In the genomic region with DNA sequence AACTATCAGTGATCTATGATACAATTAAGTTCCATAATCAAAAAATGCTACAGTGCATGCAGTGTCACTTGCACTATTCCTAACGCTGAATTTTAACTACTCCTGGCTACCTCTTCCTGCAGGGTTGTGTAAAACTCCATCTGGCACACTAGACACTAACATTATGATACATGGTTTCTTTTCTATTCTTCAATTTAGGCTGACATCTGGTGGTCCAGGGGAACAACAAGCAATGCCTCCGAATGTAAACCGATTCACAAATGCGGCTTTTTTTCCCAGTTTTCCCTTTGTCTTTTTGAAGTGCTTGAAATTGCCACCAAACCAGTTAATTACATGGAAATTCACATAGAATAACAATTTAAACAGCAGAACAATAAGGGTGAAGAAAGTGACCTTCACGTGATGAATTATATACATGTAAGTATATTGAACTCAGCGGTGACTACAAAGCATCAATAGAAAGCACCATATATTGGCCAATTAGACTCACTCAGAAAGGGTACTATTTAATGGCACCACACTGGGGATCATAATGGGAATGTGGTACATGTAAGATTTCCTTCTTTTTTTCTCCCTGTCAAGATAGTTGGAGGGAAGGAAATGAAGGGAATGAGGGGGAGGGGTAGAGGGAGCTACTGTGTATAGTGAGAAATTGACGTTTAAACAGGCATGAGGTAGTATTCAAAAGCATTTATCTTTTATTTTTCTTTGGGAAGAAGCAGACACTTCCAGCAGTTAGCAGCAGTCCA, we compare ENCODE assay signal across 25 cellular contexts.
A peak's percentile ranks its signal among the peaks of the same experiment; 100 is the strongest.
DNase-seq lines count a peak whose midpoint lies in the region; ATAC-seq, FAIRE-seq and TF ChIP-seq lines count a peak whose summit lies in the region.
"Had no signal": no experiment of that assay in that cellular context is flagged by ENCODE, and none has a peak within 500 bp of the region (broad histone marks: within the 10 kb centered on the region; RNA-seq: fewer than 3 reads in every experiment).

No MANE protein-coding gene starts in this region.

- H3K9me3 Mint-ChIP-seq in natural killer cell = peaks cover 0 to 3% of the 10 kb centered on the region in 2 donors
- H3K9me3 Mint-ChIP-seq: nephron progenitor cell; stimulated activated naive CD8-positive, alpha-beta T cell treated with anti-CD3 and anti-CD28 coated beads, Interleukin-15, Interleukin-2, amounts not matched to agents 100 ng/mL and 50 ng/mL, for 24 hours had no signal

- no peak for TF ChIP-seq POLR2A in endothelial cell of umbilical vein (IDR thresholded peaks at IDR 0.05; ENCODE audit: low read depth, low read length)

- dilution Hi-C loops in endothelial cell of umbilical vein (cut with MboI; ENCODE audit: extremely low pct_ligation_motif_present, low sequenced_read_pairs) = no loop called here

- no TSS peak for BruUV-seq in endothelial cell of umbilical vein (replicated peaks; lab: Mats Ljungman, UMichigan)

- H3K27ac Mint-ChIP-seq in natural killer cell = no peak overlapping the region
- H3K27ac Mint-ChIP-seq: activated naive CD8-positive, alpha-beta T cell; nephron progenitor cell; stimulated activated naive CD8-positive, alpha-beta T cell treated with anti-CD3 and anti-CD28 coated beads, Interleukin-15, Interleukin-2, amounts not matched to agents 100 ng/mL and 50 ng/mL, for 24 hours had no signal

- CTCF ChIA-PET in HEK293T (lab: Yijun Ruan, JAX) = no interaction called here
- CTCF ChIA-PET in endothelial cell of umbilical vein (lab: Charles Lee) = interaction anchor here (1.0 kb wide), 2 partner anchors 18 to 559 kb away, joined by 3 to 4 read pairs; no protein-coding TSS in a partner anchor

- no peak overlapping the region for H3K9ac ChIP-seq in endothelial cell of umbilical vein (replicated peaks; ENCODE audit: extremely low read depth, insufficient read depth, low read length)

- no peaks in the 10 kb centered on the region for H3K4me1 Mint-ChIP-seq in natural killer cell

- H3K4me2 ChIP-seq in endothelial cell of umbilical vein (ENCODE audit: insufficient read depth, low read length) = no peak overlapping the region

- H3K79me2 ChIP-seq in endothelial cell of umbilical vein (ENCODE audit: control insufficient read depth, insufficient read depth, low read length) = no peaks in the 10 kb centered on the region

- H3K4me1 ChIP-seq in BE2C (0 out of 2 replicates have a peak, but pooled peaks cover 4% of the 10 kb centered on the region), endothelial cell of umbilical vein (ENCODE audit: control insufficient read depth, extremely low read depth, insufficient read depth, low read length) (no peaks in the 10 kb centered on the region)
- H3K4me1 ChIP-seq: psoas muscle, tibial artery had no signal

- H3K36me3 Mint-ChIP-seq in natural killer cell = no peaks in the 10 kb centered on the region
- H3K36me3 Mint-ChIP-seq: activated naive CD8-positive, alpha-beta T cell had no signal

- no peak overlapping the region for H3K27ac ChIP-seq in endothelial cell of umbilical vein (ENCODE audit: insufficient read depth, low read depth, low read length)
- H3K27ac ChIP-seq: left ventricle myocardium inferior, psoas muscle, skin epidermis, tibial artery had no signal

- no peak overlapping the region for H3K4me3 Mint-ChIP-seq in natural killer cell
- H3K4me3 Mint-ChIP-seq: activated naive CD8-positive, alpha-beta T cell; nephron progenitor cell; stimulated activated naive CD8-positive, alpha-beta T cell treated with anti-CD3 and anti-CD28 coated beads, Interleukin-15, Interleukin-2, amounts not matched to agents 100 ng/mL and 50 ng/mL, for 24 hours had no signal

- POLR2A ChIA-PET in HEK293T (lab: Yijun Ruan, JAX) = no interaction called here
- POLR2A ChIA-PET in endothelial cell of umbilical vein (lab: Charles Lee) = no interaction called here

- FAIRE-seq in endothelial cell of umbilical vein (lab: Jason Lieb, UNC) = no peak
- FAIRE-seq: colon, endometrium, GM12878, H54, HTR-8/SVneo had no signal

- peaks cover 13% of the 10 kb centered on the region for H3K27me3 ChIP-seq in BE2C
- peaks cover 3 to 10% of the 10 kb centered on the region in 2 experiments for H3K27me3 ChIP-seq in endothelial cell of umbilical vein (ENCODE audit: control insufficient read depth in 2 of 2, insufficient read depth in 2 of 2, low read length in 2 of 2)
- H3K27me3 ChIP-seq: tibial artery had no signal

- peaks cover 4 to 5% of the 10 kb centered on the region in 2 donors for H3K27me3 Mint-ChIP-seq in natural killer cell (ENCODE audit: low read depth in 2 of 2)

- H3K9me3 ChIP-seq in BE2C = no peaks in the 10 kb centered on the region
- H3K9me3 ChIP-seq in endothelial cell of umbilical vein (replicated peaks; ENCODE audit: control insufficient read depth, insufficient read depth, low read length) = no peaks in the 10 kb centered on the region
- H3K9me3 ChIP-seq: left ventricle myocardium inferior, psoas muscle, tibial artery had no signal

- H2AFZ ChIP-seq in endothelial cell of umbilical vein (ENCODE audit: low read depth, low read length) = no peak overlapping the region

- intact Hi-C loops in endothelial cell of umbilical vein (cut with micrococcal nuclease) = no loop called here
- intact Hi-C loops in natural killer cell (cut with micrococcal nuclease) = no loop called here

- DNase-seq in BE2C = no peak
- DNase-seq in HEK293T (ENCODE audit: extremely low spot score) = peak; percentile 18
- peak; percentile 51 for DNase-seq in NCI-H446 treated with DMSO at 0.1 percent for 48 hours (lab: John Stamatoyannopoulos, UW)
- peak; percentile 5 for DNase-seq in endothelial cell of umbilical vein (ENCODE audit: low read depth, low spot score)
- no peak for DNase-seq in natural killer cell
- DNase-seq in GM19240 (ENCODE audit: insufficient read length, low spot score) = no peak
- DNase-seq: activated CD4-positive, alpha-beta T cell treated with anti-CD3 and anti-CD28 coated beads for 48 hours; DMS153; Karpas-422; left ventricle myocardium inferior; midbrain; nephron progenitor cell; psoas muscle; stimulated activated CD4-positive, alpha-beta T cell treated with anti-CD3 and anti-CD28 coated beads, Interleukin-2, amount 100 ng/mL, for 48 hours; tibial artery had no signal

- no peak for ATAC-seq in natural killer cell
- ATAC-seq in HG03521 (IDR thresholded peaks at IDR 0.05; ENCODE audit: unreplicated experiment) = no peak
- ATAC-seq in GM21825 (IDR thresholded peaks at IDR 0.05; ENCODE audit: unreplicated experiment) = no peak
- ATAC-seq: GM12878, psoas muscle had no signal

- no peaks in the 10 kb centered on the region for H4K20me1 ChIP-seq in endothelial cell of umbilical vein (replicated peaks; ENCODE audit: control insufficient read depth, extremely low read depth, insufficient read depth, low read length)

- H3K36me3 ChIP-seq in BE2C (no peaks in the 10 kb centered on the region), endothelial cell of umbilical vein (ENCODE audit: control insufficient read depth in 2 of 2, extremely low read depth in 1 of 2, insufficient read depth in 2 of 2, low read length in 2 of 2) (no peaks in the 10 kb centered on the region)
- H3K36me3 ChIP-seq: left ventricle myocardium inferior, tibial artery had no signal

- H3K9me1 ChIP-seq in endothelial cell of umbilical vein (replicated peaks; ENCODE audit: control insufficient read depth, extremely low read depth, insufficient read depth, low read length) = no peaks in the 10 kb centered on the region

- no peak overlapping the region for H3K4me3 ChIP-seq in BE2C (ENCODE audit: low read depth, low read length)
- no peak overlapping the region for H3K4me3 ChIP-seq in endothelial cell of umbilical vein (replicated peaks in 1 of 3; ENCODE audit: insufficient read depth in 1 of 3, low read depth in 1 of 3, low read length in 3 of 3)
- H3K4me3 ChIP-seq: GM12878, left ventricle myocardium inferior, psoas muscle, skin epidermis, tibial artery had no signal

- TF ChIP-seq CTCF in BE2C (IDR thresholded peaks at IDR 0.05; ENCODE audit: low read depth, low read length) = peak; percentile 28
- TF ChIP-seq CTCF in endothelial cell of umbilical vein (IDR thresholded peaks at IDR 0.05; ENCODE audit: extremely low read depth in 1 of 2, insufficient read depth in 1 of 2, low read depth in 1 of 2, low read length in 2 of 2) = no peak
- TF ChIP-seq CTCF in natural killer cell (IDR thresholded peaks at IDR 0.05) = no peak

TF ChIP-seq in HEK293T, 16 proteins besides CTCF, POLR2A, EP300 and RAD21 (continues in another document):
- TF ChIP-seq ZNF384 (IDR thresholded peaks at IDR 0.05) (no peak), CTBP1 (IDR thresholded peaks at IDR 0.05; ENCODE audit: borderline replicate concordance) (no peak), TARDBP (IDR thresholded peaks at IDR 0.05) (no peak), FOXA1 (IDR thresholded peaks at IDR 0.05) (no peak), FOXK2 (IDR thresholded peaks at IDR 0.05) (no peak), SUZ12 (IDR thresholded peaks at IDR 0.05) (no peak), L3MBTL2 (conservative IDR thresholded peaks at IDR 0.05) (no peak), BHLHE40 (IDR thresholded peaks at IDR 0.05; ENCODE audit: borderline replicate concordance) (no peak), LEF1 (IDR thresholded peaks at IDR 0.05; ENCODE audit: borderline replicate concordance) (no peak), HDGF (IDR thresholded peaks at IDR 0.05; ENCODE audit: borderline replicate concordance) (no peak), SP1 (IDR thresholded peaks at IDR 0.05) (no peak), ARNT (IDR thresholded peaks at IDR 0.05) (no peak), FOXM1 (IDR thresholded peaks at IDR 0.05; ENCODE audit: borderline replicate concordance) (no peak), ELF4 (IDR thresholded peaks at IDR 0.05) (no peak), NFRKB (IDR thresholded peaks at IDR 0.05) (no peak)

TF ChIP-seq in endothelial cell of umbilical vein, 7 proteins besides CTCF, POLR2A, EP300 and RAD21:
- TF ChIP-seq FOS (IDR thresholded peaks at IDR 0.05; ENCODE audit: borderline replicate concordance, insufficient read depth, low read length) = no peak
- no peak for TF ChIP-seq MYC (IDR thresholded peaks at IDR 0.05; ENCODE audit: low read depth, low read length)
- TF ChIP-seq EZH2 (IDR thresholded peaks at IDR 0.05; ENCODE audit: borderline replicate concordance, low read depth, low read length, severe bottlenecking) = no peak
- no peak for TF ChIP-seq POLR2AphosphoS5 (IDR thresholded peaks at IDR 0.05; ENCODE audit: insufficient read depth, low read depth, low read length)
- TF ChIP-seq JUN (IDR thresholded peaks at IDR 0.05; ENCODE audit: borderline replicate concordance, insufficient read depth, insufficient read length, low read depth) = no peak
- no peak for TF ChIP-seq GATA2 (IDR thresholded peaks at IDR 0.05; ENCODE audit: insufficient read depth, insufficient read length, low read depth, low read length)
- TF ChIP-seq, protein P1, sequence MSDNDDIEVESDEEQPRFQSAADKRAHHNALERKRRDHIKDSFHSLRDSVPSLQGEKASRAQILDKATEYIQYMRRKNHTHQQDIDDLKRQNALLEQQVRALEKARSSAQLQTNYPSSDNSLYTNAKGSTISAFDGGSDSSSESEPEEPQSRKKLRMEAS (IDR thresholded peaks at IDR 0.05; ENCODE audit: insufficient read depth, insufficient read length) = no peak

Comparison
In these comparisons a context has a peak if more than half of its experiments do, and no peak if none do; other contexts are left out.
1. DNase-seq: peak in HEK293T (single experiment), NCI-H446 treated with DMSO at 0.1 percent for 48 hours (single experiment) and endothelial cell of umbilical vein (single experiment); none in BE2C (single experiment), natural killer cell (single experiment) and GM19240 (single experiment).